Comparison of ENCODE assay signal across 8 cellular contexts in genomic region chr19:56066152-56067023, GRCh38. TPM values are rescaled to one million over a fixed set of nuclear protein-coding genes. Genes with fewer than 3 reads are reported as not detected.
A peak's percentile ranks its signal among the peaks of the same experiment; 100 is the strongest.
DNase-seq lines count a peak whose midpoint lies in the region; ATAC-seq and TF ChIP-seq lines count a peak whose summit lies in the region.

No MANE protein-coding gene starts in this region.

- intact Hi-C loops in upper lobe of right lung (cut with DNase I), result no loop called here

- H3K9me3 ChIP-seq in HUES48 (ENCODE audit: control insufficient read depth, insufficient read depth, low read length) (peaks cover 19% of the 10 kb centered on the region; the same call in 1 of the 2 replicates), upper lobe of right lung (no peaks in the 10 kb centered on the region)

- no peaks in the 10 kb centered on the region for H3K36me3 Mint-ChIP-seq in glutamatergic neuron (ENCODE audit: unreplicated experiment)

- peaks cover 2% of the 10 kb centered on the region for H3K9me3 Mint-ChIP-seq in glutamatergic neuron (ENCODE audit: unreplicated experiment)

- H3K9ac ChIP-seq in HUES48 (ENCODE audit: low read depth, low read length), result no peak overlapping the region

- no peaks in the 10 kb centered on the region for H3K4me1 Mint-ChIP-seq in glutamatergic neuron (ENCODE audit: low read depth, unreplicated experiment)

- peak overlapping the region; percentile 47; the same call in 1 of the 2 replicates for H3K4me3 ChIP-seq in HUES48 (ENCODE audit: low read depth, low read length)
- H3K4me3 ChIP-seq in upper lobe of right lung, result peak overlapping the region; percentile 24

- H3K4me1 ChIP-seq in HUES48 (ENCODE audit: control insufficient read depth, insufficient read depth, low read length) (no peaks in the 10 kb centered on the region), upper lobe of right lung (peaks cover 8% of the 10 kb centered on the region)

- H3K27ac ChIP-seq in HUES48 (ENCODE audit: low read depth, low read length) (no peak overlapping the region), upper lobe of right lung (no peak overlapping the region)

- H3K36me3 ChIP-seq in HUES48 (ENCODE audit: control insufficient read depth, insufficient read depth, low read length) (no peaks in the 10 kb centered on the region), upper lobe of right lung (no peaks in the 10 kb centered on the region)

- ATAC-seq in upper lobe of right lung (peak; percentile 94), HG03565 (IDR thresholded peaks at IDR 0.05; ENCODE audit: unreplicated experiment) (no peak)

- peak overlapping the region; percentile 77 for H3K4me3 Mint-ChIP-seq in glutamatergic neuron (ENCODE audit: unreplicated experiment)

- TF ChIP-seq CTCF in glutamatergic neuron (IDR thresholded peaks at IDR 0.05; ENCODE audit: partially characterized antibody, unreplicated experiment) (peak; percentile 92), upper lobe of right lung (IDR thresholded peaks at IDR 0.05) (peak; percentile 92)

- no peaks in the 10 kb centered on the region for H3K27me3 ChIP-seq in HUES48 (ENCODE audit: control insufficient read depth, insufficient read depth, low read length)
- peaks cover 18% of the 10 kb centered on the region for H3K27me3 ChIP-seq in upper lobe of right lung

- peak; percentile 62 for DNase-seq in ELR (ENCODE audit: low read depth)
- peak; percentile 48 for DNase-seq in RPMI7951 (ENCODE audit: low read depth)
- DNase-seq in activated gamma-delta T cell treated with anti-CD3 and anti-CD28 coated beads, Interleukin-2, amount 50 U/mL, for 16 hours (ENCODE audit: low read depth), result peak; percentile 35
- peak; percentile 85 for DNase-seq in glutamatergic neuron
- DNase-seq in pons (ENCODE audit: low spot score), result peak; percentile 22
- DNase-seq in upper lobe of right lung, result peak; percentile 83

- no peak overlapping the region for H3K27ac Mint-ChIP-seq in glutamatergic neuron (ENCODE audit: unreplicated experiment)

- peaks cover 6% of the 10 kb centered on the region for H3K27me3 Mint-ChIP-seq in glutamatergic neuron (ENCODE audit: unreplicated experiment)

RNA-seq across cellular contexts. Expression of gene ZNF787, which starts 54.7 kb away (rescaled TPM):
- total RNA-seq in RPMI7951 (2014; rRNA removed; shearing (Covaris generic)), result 4.4 and 10.7 TPM in 2 replicates
- total RNA-seq in glutamatergic neuron (ENCODE audit: unreplicated experiment) (59.7 TPM), upper lobe of right lung (40.7 TPM)

Comparison
In these comparisons a context has a peak if more than half of its experiments do, and no peak if none do; other contexts are left out.
1. DNase-seq: peak in every context shown above with its lines; median percentile 85 in glutamatergic neuron; 83 in upper lobe of right lung; 62 in ELR; 48 in RPMI7951; 35 in activated gamma-delta T cell treated with anti-CD3 and anti-CD28 coated beads, Interleukin-2, amount 50 U/mL, for 16 hours; 22 in pons.